ENCODE assay signal across 10 cellular contexts in genomic region chr16:1808691-1809090, GRCh38. TPM values are rescaled to one million over a fixed set of nuclear protein-coding genes. Genes with fewer than 3 reads are reported as not detected.
"Had no signal": no experiment of that assay in that cellular context is flagged by ENCODE, and none has a peak within 500 bp of the region (broad histone marks: within the 10 kb centered on the region; RNA-seq: fewer than 3 reads in every experiment).

No MANE protein-coding gene starts in this region.

- H3K27me3 Mint-ChIP-seq: IgD-negative memory B cell had no signal

- H3K9me3 Mint-ChIP-seq: HFFc6 had no signal

- H3K4me3 Mint-ChIP-seq: HFFc6, IgD-negative memory B cell had no signal

- H3K4me1 ChIP-seq: HAP-1 had no signal

- H2AFZ ChIP-seq: GM23248 had no signal

- DNase-seq: GM23248, GOT3, HFFc6 had no signal

- H3K9me3 ChIP-seq: HAP-1 had no signal

- H3K4me3 ChIP-seq: GM23248, HAP-1 had no signal

- H3K27ac Mint-ChIP-seq: HFFc6, IgD-negative memory B cell had no signal

- H3K27ac ChIP-seq: GM23248, HL-60 had no signal

- ATAC-seq: HepG2 had no signal

- H3K9ac ChIP-seq: GM23248 had no signal

RNA-seq across cellular contexts. Expression of gene IGFALS, which starts 15.2 kb away (rescaled TPM):
- total RNA-seq: GM23248, H4, H7, HFFc6, HT1080 had no signal
- polyA plus RNA-seq: GM23248, IgD-negative memory B cell had no signal
